Comparison of ENCODE assay signal across 20 cellular contexts in the genomic region with DNA sequence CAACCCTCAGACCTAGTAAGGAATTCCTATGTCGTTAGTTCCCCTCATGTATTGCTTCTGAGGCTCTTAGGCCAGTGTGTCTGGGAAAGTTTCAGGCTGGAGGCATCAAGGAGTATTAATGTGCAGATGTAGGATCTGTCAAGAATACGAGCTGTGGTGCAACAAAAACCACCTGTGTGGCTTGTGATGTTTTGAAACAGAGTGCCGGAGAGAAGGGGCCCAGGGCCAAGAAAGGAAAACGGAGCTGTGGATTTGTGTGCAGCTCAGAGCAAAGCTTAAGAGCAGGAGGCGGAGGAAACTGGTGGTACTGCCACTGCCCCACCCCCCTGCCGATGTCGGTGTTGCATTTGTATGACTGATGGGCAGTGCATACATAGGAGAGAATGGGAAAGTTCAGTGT.
DNase-seq lines count a peak whose midpoint lies in the region; ATAC-seq and TF ChIP-seq lines count a peak whose summit lies in the region.
"Had no signal": no experiment of that assay in that cellular context is flagged by ENCODE, and none has a peak within 500 bp of the region (broad histone marks: within the 10 kb centered on the region; RNA-seq: fewer than 3 reads in every experiment).

No MANE protein-coding gene starts in this region.

- ATAC-seq in Right ventricle myocardium superior (ENCODE audit: poor library complexity) = peak; percentile 73
- peak; percentile 39 to 44 for ATAC-seq in left cardiac atrium
- no peak for ATAC-seq in GM18519 (IDR thresholded peaks at IDR 0.05; ENCODE audit: low FRiP score, unreplicated experiment)

- H3K9me3 Mint-ChIP-seq in mesothelial cell of epicardium = peaks cover 13% of the 10 kb centered on the region

- H3K9me3 ChIP-seq in uterus = no peaks in the 10 kb centered on the region
- H3K9me3 ChIP-seq: Peyer's patch had no signal

- no peaks in the 10 kb centered on the region for H3K36me3 Mint-ChIP-seq in mesothelial cell of epicardium

- no peaks in the 10 kb centered on the region for H3K27me3 ChIP-seq in uterus
- H3K27me3 ChIP-seq: Peyer's patch had no signal

- no peaks in the 10 kb centered on the region for H3K36me3 ChIP-seq in uterus
- H3K36me3 ChIP-seq: Peyer's patch had no signal

- H3K4me3 ChIP-seq in uterus = no peak overlapping the region
- H3K4me3 ChIP-seq: Peyer's patch had no signal

- H3K27ac Mint-ChIP-seq in mesothelial cell of epicardium = peak overlapping the region; percentile 83

- H3K4me3 Mint-ChIP-seq in mesothelial cell of epicardium = no peak overlapping the region

- TF ChIP-seq CTCF in mesothelial cell of epicardium (IDR thresholded peaks at IDR 0.05; ENCODE audit: unreplicated experiment) = no peak
- no peak for TF ChIP-seq CTCF in uterus (IDR thresholded peaks at IDR 0.05)

- intact Hi-C loops in Right ventricle myocardium superior (cut with DNase I) = loop anchor here (5.0 to 10.0 kb wide), 2 partner anchors 220 to 1123 kb away; no protein-coding TSS in a partner anchor
- intact Hi-C loops in cardiac septum (cut with DNase I) = loop anchor here (2.0 to 5.0 kb wide), 2 partner anchors 221 to 305 kb away; no protein-coding TSS in a partner anchor
- intact Hi-C loops in left cardiac atrium (cut with DNase I) = loop anchor here in 1 of 2 donors (5.0 to 10.0 kb wide), 2 partner anchors 220 to 1003 kb away; no protein-coding TSS in a partner anchor
- intact Hi-C loops in uterus (cut with DNase I; ENCODE audit: low total_unique reads) = loop anchor here (10.0 kb wide), 1 partner anchor 623 kb away; no protein-coding TSS in a partner anchor

- DNase-seq in Right ventricle myocardium superior = peak; percentile 48
- DNase-seq in cardiac septum (ENCODE audit: low spot score) = no peak
- no peak for DNase-seq in left cardiac atrium
- peak in 1 of 2 experiments; percentile 53 for DNase-seq in mesothelial cell of epicardium (ENCODE audit: low spot score in 2 of 2, unreplicated experiment in 2 of 2)
- peak; percentile 80 to 91 for DNase-seq in uterus
- DNase-seq in EL = no peak
- no peak for DNase-seq in T-helper 1 cell
- DNase-seq: 8988T, DND-41, GF-D8, Karpas-422, MM.1S, NCI-H1092 treated with DMSO at 0.1 percent for 48 hours, NCI-H1694, NCI-H2107, NCI-H226, NCI-H526, Peyer's patch, SHP77 had no signal

- H3K4me1 Mint-ChIP-seq in mesothelial cell of epicardium = peaks cover 11% of the 10 kb centered on the region

- peak overlapping the region; percentile 71 to 77 for H3K27ac ChIP-seq in uterus
- H3K27ac ChIP-seq: Peyer's patch had no signal

- TF ChIP-seq POLR2A in uterus (IDR thresholded peaks at IDR 0.05) = no peak

- H3K27me3 Mint-ChIP-seq in mesothelial cell of epicardium (ENCODE audit: low read depth) = peaks cover 2% of the 10 kb centered on the region

- peaks cover 0 to 17% of the 10 kb centered on the region in 2 donors for H3K4me1 ChIP-seq in uterus
- H3K4me1 ChIP-seq: Peyer's patch had no signal

Comparison
In these comparisons a context has a peak if more than half of its experiments do, and no peak if none do; other contexts are left out.
1. DNase-seq: peak in Right ventricle myocardium superior (single experiment) and uterus (2 of 2); none in cardiac septum (single experiment), left cardiac atrium (single experiment), EL (single experiment) and T-helper 1 cell (0 of 5).